Comparison of ENCODE assay signal across 1 cellular context in the genomic region with DNA sequence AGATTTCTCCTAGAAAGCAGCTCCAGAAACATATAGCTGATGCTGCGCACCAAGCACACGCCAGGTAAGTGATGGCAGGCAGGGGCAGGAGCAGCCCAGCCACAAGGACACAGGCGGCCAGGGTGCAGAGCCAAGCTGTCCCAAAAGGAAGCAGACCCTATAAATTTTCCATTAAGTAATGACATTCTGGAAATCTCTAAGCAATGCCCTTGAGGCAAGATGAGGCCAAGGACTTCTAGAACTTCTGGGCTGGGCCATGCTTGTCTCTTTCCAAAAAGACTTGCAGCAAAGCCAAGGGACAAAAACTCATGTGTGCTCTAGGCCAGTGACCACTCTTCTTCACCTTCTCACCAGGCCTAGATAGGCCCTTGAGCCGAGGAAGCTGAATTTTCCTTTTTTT.
TF ChIP-seq lines count a peak whose summit lies in the region.

No MANE protein-coding gene starts in this region.

TF ChIP-seq in WTC11, 78 proteins besides CTCF, POLR2A, EP300 and RAD21 (continued from another document):
- TF ChIP-seq, protein P1, sequence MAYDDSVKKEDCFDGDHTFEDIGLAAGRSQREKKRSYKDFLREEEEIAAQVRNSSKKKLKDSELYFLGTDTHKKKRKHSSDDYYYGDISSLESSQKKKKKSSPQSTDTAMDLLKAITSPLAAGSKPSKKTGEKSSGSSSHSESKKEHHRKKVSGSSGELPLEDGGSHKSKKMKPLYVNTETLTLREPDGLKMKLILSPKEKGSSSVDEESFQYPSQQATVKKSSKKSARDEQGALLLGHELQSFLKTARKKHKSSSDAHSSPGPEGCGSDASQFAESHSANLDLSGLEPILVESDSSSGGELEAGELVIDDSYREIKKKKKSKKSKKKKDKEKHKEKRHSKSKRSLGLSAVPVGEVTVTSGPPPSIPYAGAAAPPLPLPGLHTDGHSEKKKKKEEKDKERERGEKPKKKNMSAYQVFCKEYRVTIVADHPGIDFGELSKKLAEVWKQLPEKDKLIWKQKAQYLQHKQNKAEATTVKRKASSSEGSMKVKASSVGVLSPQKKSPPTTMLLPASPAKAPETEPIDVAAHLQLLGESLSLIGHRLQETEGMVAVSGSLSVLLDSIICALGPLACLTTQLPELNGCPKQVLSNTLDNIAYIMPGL (CRISPR knock-in tag; IDR thresholded peaks at IDR 0.05): no peak
- no peak for TF ChIP-seq SMAD3 (CRISPR knock-in tag; IDR thresholded peaks at IDR 0.05; ENCODE audit: borderline replicate concordance)
- TF ChIP-seq KAT7 (CRISPR knock-in tag; IDR thresholded peaks at IDR 0.05; ENCODE audit: borderline replicate concordance): no peak
